1 cellular context compared by ENCODE assay signal in the genomic region with DNA sequence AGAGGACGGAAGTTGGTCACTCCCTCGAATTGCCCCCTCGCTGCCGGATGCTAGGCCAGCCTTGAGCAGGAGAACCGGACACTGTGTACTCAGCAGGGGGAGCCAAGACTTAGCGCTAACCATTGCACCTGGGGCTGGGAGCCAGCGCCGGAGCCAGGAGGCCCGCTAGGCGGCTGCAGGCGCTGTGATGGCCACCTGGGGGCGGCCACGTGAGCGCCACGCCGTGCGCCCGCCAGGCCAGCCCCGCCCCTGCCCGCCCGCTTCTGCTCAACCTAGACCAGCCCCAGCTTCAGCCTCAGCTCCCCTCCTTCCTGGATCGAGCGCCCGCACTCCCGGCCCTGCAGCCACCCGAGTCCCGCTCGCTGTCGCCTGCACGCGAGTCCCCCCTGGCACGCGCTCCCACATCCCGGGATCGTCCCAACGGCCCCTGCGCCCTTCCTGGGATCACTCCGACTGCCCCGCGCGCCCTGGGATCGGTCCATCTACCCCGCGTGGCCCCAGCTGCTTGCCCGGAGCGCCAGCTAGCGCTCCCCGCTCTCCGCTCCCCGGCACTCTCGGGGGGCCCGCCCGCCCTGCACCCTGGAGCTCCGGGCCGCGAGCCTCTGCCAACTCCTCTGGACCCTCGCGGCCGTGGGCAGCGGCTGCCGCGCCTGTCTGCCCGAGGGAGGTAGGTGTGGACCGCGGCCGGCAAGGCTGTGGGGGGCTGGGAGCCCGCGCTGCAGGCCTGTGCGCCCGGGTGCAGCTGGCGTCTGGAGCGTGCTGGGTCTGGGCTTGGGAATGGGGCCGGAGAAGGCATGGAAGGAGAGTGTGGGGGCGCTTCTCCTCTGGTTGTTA.
TF ChIP-seq lines count a peak whose summit lies in the region.

TSS of gene EEF2K (plus strand) at position 266 of the 834 bp plus-strand sequence. CDS start 19,452 bp downstream, outside the sequence.

TF ChIP-seq in K562, 482 proteins besides CTCF, POLR2A, EP300 and RAD21 (continued from another document and continues in another):
- TF ChIP-seq, protein P1, sequence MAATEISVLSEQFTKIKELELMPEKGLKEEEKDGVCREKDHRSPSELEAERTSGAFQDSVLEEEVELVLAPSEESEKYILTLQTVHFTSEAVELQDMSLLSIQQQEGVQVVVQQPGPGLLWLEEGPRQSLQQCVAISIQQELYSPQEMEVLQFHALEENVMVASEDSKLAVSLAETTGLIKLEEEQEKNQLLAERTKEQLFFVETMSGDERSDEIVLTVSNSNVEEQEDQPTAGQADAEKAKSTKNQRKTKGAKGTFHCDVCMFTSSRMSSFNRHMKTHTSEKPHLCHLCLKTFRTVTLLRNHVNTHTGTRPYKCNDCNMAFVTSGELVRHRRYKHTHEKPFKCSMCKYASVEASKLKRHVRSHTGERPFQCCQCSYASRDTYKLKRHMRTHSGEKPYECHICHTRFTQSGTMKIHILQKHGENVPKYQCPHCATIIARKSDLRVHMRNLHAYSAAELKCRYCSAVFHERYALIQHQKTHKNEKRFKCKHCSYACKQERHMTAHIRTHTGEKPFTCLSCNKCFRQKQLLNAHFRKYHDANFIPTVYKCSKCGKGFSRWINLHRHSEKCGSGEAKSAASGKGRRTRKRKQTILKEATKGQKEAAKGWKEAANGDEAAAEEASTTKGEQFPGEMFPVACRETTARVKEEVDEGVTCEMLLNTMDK (IDR thresholded peaks at IDR 0.05; ENCODE audit: borderline replicate concordance, insufficient read depth, low read depth, low read length, poor library complexity, severe bottlenecking) = peak; percentile 99
- TF ChIP-seq ADNP (tag; IDR thresholded peaks at IDR 0.05) (peak; percentile 61; the same call in 1 of the 2 replicates), GTF2A2 (tag; IDR thresholded peaks at IDR 0.05) (no peak), SMAD1 (IDR thresholded peaks at IDR 0.05; ENCODE audit: low read depth, low read length, partially characterized antibody) (peak; percentile 66), NCOR1 (IDR thresholded peaks at IDR 0.05) (peak; percentile 59; the same call in 1 of the 2 replicates), TBP (optimal IDR thresholded peaks at IDR 0.05; ENCODE audit: low read depth, low read length) (peak; percentile 75), KAT7 (CRISPR knock-in tag; IDR thresholded peaks at IDR 0.05; ENCODE audit: borderline replicate concordance) (peak; percentile 80; the same call in 1 of the 2 replicates), CREM (IDR thresholded peaks at IDR 0.05; ENCODE audit: low read depth) (peak; percentile 75), SMAD2 (IDR thresholded peaks at IDR 0.05; ENCODE audit: low read depth, low read length) (no peak), ZBTB40 (IDR thresholded peaks at IDR 0.05) (peak; percentile 90), ZBTB40 (CRISPR knock-in tag; IDR thresholded peaks at IDR 0.05) (0 out of 2 replicates have a peak, but pooled peaks have one; percentile 26), CREB3L1 (IDR thresholded peaks at IDR 0.05; ENCODE audit: borderline replicate concordance, low read depth) (peak; percentile 92), KDM5B (IDR thresholded peaks at IDR 0.05; ENCODE audit: insufficient replicate concordance, low read depth, low read length) (peak; percentile 44), CXXC5 (CRISPR knock-in tag; IDR thresholded peaks at IDR 0.05) (peak; percentile 93), KLF6 (CRISPR knock-in tag; IDR thresholded peaks at IDR 0.05; ENCODE audit: borderline replicate concordance) (peak; percentile 34; the same call in 1 of the 2 replicates), XRCC5 (IDR thresholded peaks at IDR 0.05; ENCODE audit: low read depth, low read length) (peak; percentile 89), AFF4 (CRISPR knock-in tag; IDR thresholded peaks at IDR 0.05) (peak; percentile 88), SIN3A (IDR thresholded peaks at IDR 0.05; ENCODE audit: borderline replicate concordance in 2 of 2, control insufficient read depth in 1 of 2, low read depth in 2 of 2, low read length in 2 of 2) (peak; percentile 55 to 97; a peak in 3 of 4 replicates), ZBTB7A (IDR thresholded peaks at IDR 0.05; ENCODE audit: borderline replicate concordance, control insufficient read depth, low read depth, low read length) (peak; percentile 49; the same call in 1 of the 2 replicates), KLF1 (tag; IDR thresholded peaks at IDR 0.05) (peak; percentile 58; the same call in 1 of the 2 replicates), ZNF24 (IDR thresholded peaks at IDR 0.05) (peak; percentile 83), BCOR (IDR thresholded peaks at IDR 0.05) (peak; percentile 43; the same call in 1 of the 2 replicates), SLC30A9 (CRISPR knock-in tag; IDR thresholded peaks at IDR 0.05) (no peak), ZNF584 (CRISPR knock-in tag; IDR thresholded peaks at IDR 0.05; ENCODE audit: low read depth) (no peak), ETV1 (tag; conservative IDR thresholded peaks at IDR 0.05; ENCODE audit: low read depth) (peak; percentile 98), TCFL5 (CRISPR knock-in tag; conservative IDR thresholded peaks at IDR 0.05) (no peak), OTX1 (CRISPR knock-in tag; IDR thresholded peaks at IDR 0.05) (no peak), KLF16 (IDR thresholded peaks at IDR 0.05) (peak; percentile 54; the same call in 1 of the 2 replicates), ZNF12 (CRISPR knock-in tag; IDR thresholded peaks at IDR 0.05) (peak; percentile 33; the same call in 1 of the 2 replicates), PHF21A (IDR thresholded peaks at IDR 0.05; ENCODE audit: borderline replicate concordance, low read depth) (0 out of 2 replicates have a peak, but pooled peaks have one; percentile 3)
- TF ChIP-seq, protein P2, sequence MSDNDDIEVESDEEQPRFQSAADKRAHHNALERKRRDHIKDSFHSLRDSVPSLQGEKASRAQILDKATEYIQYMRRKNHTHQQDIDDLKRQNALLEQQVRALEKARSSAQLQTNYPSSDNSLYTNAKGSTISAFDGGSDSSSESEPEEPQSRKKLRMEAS (CRISPR knock-in tag; IDR thresholded peaks at IDR 0.05) = peak; percentile 98
- TF ChIP-seq, protein P3, sequence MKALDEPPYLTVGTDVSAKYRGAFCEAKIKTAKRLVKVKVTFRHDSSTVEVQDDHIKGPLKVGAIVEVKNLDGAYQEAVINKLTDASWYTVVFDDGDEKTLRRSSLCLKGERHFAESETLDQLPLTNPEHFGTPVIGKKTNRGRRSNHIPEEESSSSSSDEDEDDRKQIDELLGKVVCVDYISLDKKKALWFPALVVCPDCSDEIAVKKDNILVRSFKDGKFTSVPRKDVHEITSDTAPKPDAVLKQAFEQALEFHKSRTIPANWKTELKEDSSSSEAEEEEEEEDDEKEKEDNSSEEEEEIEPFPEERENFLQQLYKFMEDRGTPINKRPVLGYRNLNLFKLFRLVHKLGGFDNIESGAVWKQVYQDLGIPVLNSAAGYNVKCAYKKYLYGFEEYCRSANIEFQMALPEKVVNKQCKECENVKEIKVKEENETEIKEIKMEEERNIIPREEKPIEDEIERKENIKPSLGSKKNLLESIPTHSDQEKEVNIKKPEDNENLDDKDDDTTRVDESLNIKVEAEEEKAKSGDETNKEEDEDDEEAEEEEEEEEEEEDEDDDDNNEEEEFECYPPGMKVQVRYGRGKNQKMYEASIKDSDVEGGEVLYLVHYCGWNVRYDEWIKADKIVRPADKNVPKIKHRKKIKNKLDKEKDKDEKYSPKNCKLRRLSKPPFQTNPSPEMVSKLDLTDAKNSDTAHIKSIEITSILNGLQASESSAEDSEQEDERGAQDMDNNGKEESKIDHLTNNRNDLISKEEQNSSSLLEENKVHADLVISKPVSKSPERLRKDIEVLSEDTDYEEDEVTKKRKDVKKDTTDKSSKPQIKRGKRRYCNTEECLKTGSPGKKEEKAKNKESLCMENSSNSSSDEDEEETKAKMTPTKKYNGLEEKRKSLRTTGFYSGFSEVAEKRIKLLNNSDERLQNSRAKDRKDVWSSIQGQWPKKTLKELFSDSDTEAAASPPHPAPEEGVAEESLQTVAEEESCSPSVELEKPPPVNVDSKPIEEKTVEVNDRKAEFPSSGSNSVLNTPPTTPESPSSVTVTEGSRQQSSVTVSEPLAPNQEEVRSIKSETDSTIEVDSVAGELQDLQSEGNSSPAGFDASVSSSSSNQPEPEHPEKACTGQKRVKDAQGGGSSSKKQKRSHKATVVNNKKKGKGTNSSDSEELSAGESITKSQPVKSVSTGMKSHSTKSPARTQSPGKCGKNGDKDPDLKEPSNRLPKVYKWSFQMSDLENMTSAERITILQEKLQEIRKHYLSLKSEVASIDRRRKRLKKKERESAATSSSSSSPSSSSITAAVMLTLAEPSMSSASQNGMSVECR (CRISPR knock-in tag; IDR thresholded peaks at IDR 0.05) = peak; percentile 91
